ENCODE assay signal across 9 cellular contexts in the genomic region with DNA sequence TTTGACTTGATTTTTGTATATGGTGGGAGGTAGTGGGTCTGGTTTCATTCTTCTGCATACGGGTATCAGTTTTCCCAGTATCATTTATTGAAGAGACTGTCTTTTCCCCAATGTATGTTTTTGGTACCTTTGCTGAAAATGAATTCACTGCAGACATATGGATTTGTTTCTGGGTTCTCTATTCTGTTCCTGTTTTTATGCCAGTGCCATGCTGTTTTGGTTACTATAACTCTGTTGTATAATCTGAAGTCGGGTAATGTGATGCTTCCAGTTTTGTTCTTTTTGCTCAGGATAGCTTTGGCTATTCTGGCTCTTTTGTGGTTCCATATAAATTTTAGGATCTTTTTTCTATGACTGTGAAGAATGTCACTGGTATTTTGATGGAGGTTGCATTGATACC. TPM values are rescaled to one million over a fixed set of nuclear protein-coding genes. Genes with fewer than 3 reads are reported as not detected.
A peak's percentile ranks its signal among the peaks of the same experiment; 100 is the strongest.
DNase-seq lines count a peak whose midpoint lies in the region; ATAC-seq and TF ChIP-seq lines count a peak whose summit lies in the region.
"Had no signal": no experiment of that assay in that cellular context is flagged by ENCODE, and none has a peak within 500 bp of the region (broad histone marks: within the 10 kb centered on the region; RNA-seq: fewer than 3 reads in every experiment).

No MANE protein-coding gene starts in this region.

- H3K9ac ChIP-seq in fibroblast of lung (ENCODE audit: insufficient read depth, low read length) = no peak overlapping the region

- H3K27me3 ChIP-seq in GM06990 (replicated peaks; ENCODE audit: control insufficient read depth, insufficient read depth, low read length) (no peaks in the 10 kb centered on the region), SJCRH30 (no peaks in the 10 kb centered on the region), fibroblast of lung (ENCODE audit: control insufficient read depth, insufficient read depth, low read length) (no peaks in the 10 kb centered on the region)

- H3K9me3 ChIP-seq in SJCRH30 (replicated peaks) (no peaks in the 10 kb centered on the region), fibroblast of lung (ENCODE audit: control insufficient read depth, insufficient read depth, low read depth, low read length) (no peaks in the 10 kb centered on the region)

- H3K4me1 ChIP-seq in SJCRH30 (no peaks in the 10 kb centered on the region), fibroblast of lung (ENCODE audit: control insufficient read depth, extremely low read depth, insufficient read depth, low read length) (no peaks in the 10 kb centered on the region)

- H3K27ac ChIP-seq in SJCRH30 (no peak overlapping the region), fibroblast of lung (ENCODE audit: insufficient read depth, low read length) (peak overlapping the region; percentile 91)

- TF ChIP-seq CTCF in GM06990 (IDR thresholded peaks at IDR 0.05; ENCODE audit: insufficient read depth, low read length, poor library complexity, severe bottlenecking) (no peak), fibroblast of lung (conservative IDR thresholded peaks at IDR 0.05 in 1 of 2, IDR thresholded peaks at IDR 0.05 in 1 of 2; ENCODE audit: low read depth in 1 of 2, low read length in 2 of 2) (no peak), retinal pigment epithelial cell (conservative IDR thresholded peaks at IDR 0.05; ENCODE audit: low read depth, low read length) (no peak)

- ATAC-seq in GM19023 (IDR thresholded peaks at IDR 0.05; ENCODE audit: unreplicated experiment) = no peak
- ATAC-seq in HG03196 (IDR thresholded peaks at IDR 0.05; ENCODE audit: unreplicated experiment) = no peak

- H3K36me3 ChIP-seq in GM06990 (ENCODE audit: control insufficient read depth, insufficient read depth, low read length) (peaks cover 2% of the 10 kb centered on the region; the same call in 1 of the 2 replicates), SJCRH30 (peaks cover 17% of the 10 kb centered on the region), fibroblast of lung (ENCODE audit: control insufficient read depth, insufficient read depth, low read length) (peaks cover 4% of the 10 kb centered on the region)

- H3K79me2 ChIP-seq in fibroblast of lung (ENCODE audit: control insufficient read depth, insufficient read depth, low read length) = peaks cover 49% of the 10 kb centered on the region

- peak overlapping the region; percentile 96 for H3K4me3 ChIP-seq in GM06990 (replicated peaks; ENCODE audit: low read depth, low read length)
- peak overlapping the region; percentile 91 for H3K4me3 ChIP-seq in SJCRH30
- peak overlapping the region; percentile 66 to 98 (median 80) for H3K4me3 ChIP-seq in fibroblast of lung (replicated peaks in 1 of 4; ENCODE audit: control extremely low read depth in 1 of 4, insufficient read depth in 1 of 4, low read depth in 3 of 4, low read length in 4 of 4)
- peak overlapping the region; percentile 100 for H3K4me3 ChIP-seq in retinal pigment epithelial cell (ENCODE audit: low read length)

- H4K20me1 ChIP-seq in fibroblast of lung (ENCODE audit: control insufficient read depth, extremely low read depth, insufficient read depth, low read length) = no peaks in the 10 kb centered on the region

- DNase-seq in GM06990 (ENCODE audit: extremely low read depth, insufficient read length) = no peak
- DNase-seq in SJCRH30 = no peak
- no peak for DNase-seq in fibroblast of lung (ENCODE audit: low read depth in 2 of 2)
- no peak for DNase-seq in retinal pigment epithelial cell (ENCODE audit: low read depth)
- no peak for DNase-seq in Kasumi-1 (lab: John Stamatoyannopoulos, UW)
- DNase-seq in NCI-H187 (lab: John Stamatoyannopoulos, UW) = no peak
- DNase-seq: NCI-H2029 had no signal

- peak overlapping the region; percentile 42 for H3K4me2 ChIP-seq in fibroblast of lung (ENCODE audit: extremely low read depth, insufficient read depth, low read length)

- H2AFZ ChIP-seq in fibroblast of lung (ENCODE audit: low read length) = no peak overlapping the region

RNA-seq across cellular contexts. Expression of a gene that starts 0.8 kb away (rescaled TPM):
- total RNA-seq in SJCRH30 (2014; rRNA removed; shearing (Covaris generic)) = 47.9 and 48.0 TPM in 2 replicates
- total RNA-seq in fibroblast of lung = 18.2 and 22.0 TPM in 2 replicates
- 40.9 and 45.4 TPM in 2 replicates for polyA plus RNA-seq in fibroblast of lung
- 22.3 and 26.0 TPM in 2 replicates for polyA plus RNA-seq in fibroblast of lung (2012)
- 14.9 and 16.5 TPM in 2 replicates for polyA minus RNA-seq in fibroblast of lung (ENCODE audit: low replicate concordance)

RNA-seq across cellular contexts. Expression of a gene that starts 0.9 kb away (rescaled TPM):
- total RNA-seq in SJCRH30 (2014; rRNA removed; shearing (Covaris generic)) = 10.1 and 12.4 TPM in 2 replicates
- 35.4 and 44.9 TPM in 2 replicates for total RNA-seq in fibroblast of lung
- polyA plus RNA-seq in fibroblast of lung = 22.8 and 38.9 TPM in 2 replicates
- polyA plus RNA-seq in fibroblast of lung (2012) = 15.9 and 22.2 TPM in 2 replicates
- polyA minus RNA-seq in fibroblast of lung (ENCODE audit: low replicate concordance) = 35.4 and 58.6 TPM in 2 replicates

RNA-seq across cellular contexts. Expression of a gene that starts 56.7 kb away (rescaled TPM):
- total RNA-seq in SJCRH30 (2014; rRNA removed; shearing (Covaris generic)) = 0.49 and 0.84 TPM in 2 replicates
- 2.1 and 2.6 TPM in 2 replicates for total RNA-seq in fibroblast of lung
- 1.3 and 1.8 TPM in 2 replicates for polyA plus RNA-seq in fibroblast of lung
- polyA plus RNA-seq in fibroblast of lung (2012) = 1.5 and 2.0 TPM in 2 replicates
- polyA minus RNA-seq in fibroblast of lung (ENCODE audit: low replicate concordance) = not detected in 2 replicates
